ENCODE assay signal across 16 cellular contexts in the genomic region with DNA sequence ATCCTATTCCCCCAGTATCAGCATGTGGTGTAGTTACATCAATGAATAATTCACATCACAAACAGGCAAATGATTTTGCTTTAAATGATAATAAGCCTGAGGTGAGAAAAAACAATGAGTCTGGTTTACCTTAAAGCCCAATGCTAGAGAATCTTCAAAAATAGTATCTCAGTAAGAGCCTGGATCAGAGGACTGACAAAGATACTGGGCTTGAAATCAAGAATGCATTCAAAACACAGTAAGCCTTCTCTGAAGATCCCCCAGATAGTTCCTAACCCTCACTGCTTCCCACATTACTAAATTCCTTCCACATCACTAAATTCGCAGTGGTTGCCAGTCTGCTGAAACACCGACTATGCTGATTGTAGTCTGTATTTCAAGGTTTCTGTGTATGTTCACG.
DNase-seq lines count a peak whose midpoint lies in the region; ATAC-seq, FAIRE-seq and TF ChIP-seq lines count a peak whose summit lies in the region.
"Had no signal": no experiment of that assay in that cellular context is flagged by ENCODE, and none has a peak within 500 bp of the region (broad histone marks: within the 10 kb centered on the region; RNA-seq: fewer than 3 reads in every experiment).

No MANE protein-coding gene starts in this region.

- H2BK12ac ChIP-seq in H9 (ENCODE audit: insufficient read length, low read depth, low read length) (no peak overlapping the region), H1 (ENCODE audit: low read depth, low read length) (no peak overlapping the region)

- no peaks in the 10 kb centered on the region for H3K36me3 ChIP-seq in H1 (ENCODE audit: control insufficient read depth in 2 of 4, insufficient read depth in 4 of 4, low read length in 3 of 4)
- no peaks in the 10 kb centered on the region for H3K36me3 ChIP-seq in body of pancreas (replicated peaks in 1 of 2; ENCODE audit: insufficient read depth in 1 of 2, low read depth in 2 of 2)

- TF ChIP-seq POLR2A in H1 (IDR thresholded peaks at IDR 0.05; ENCODE audit: control extremely low read depth in 1 of 2, low read depth in 2 of 2, low read length in 2 of 2) (no peak), body of pancreas (IDR thresholded peaks at IDR 0.05) (no peak)

- no peak overlapping the region for H2AK5ac ChIP-seq in H9 (ENCODE audit: insufficient read length, low read length)
- H2AK5ac ChIP-seq in H1 (ENCODE audit: low read depth, low read length), result no peak overlapping the region

- no peaks in the 10 kb centered on the region for H3K79me1 ChIP-seq in H9 (ENCODE audit: insufficient read depth, low read depth, low read length, poor library complexity, severe bottlenecking)
- no peaks in the 10 kb centered on the region for H3K79me1 ChIP-seq in H1 (ENCODE audit: low read depth, low read length)

- TF ChIP-seq CTCF in H9 (conservative IDR thresholded peaks at IDR 0.05) (no peak), H1 (IDR thresholded peaks at IDR 0.05; ENCODE audit: control extremely low read depth in 1 of 3, insufficient read depth in 1 of 3, low read depth in 1 of 3, low read length in 3 of 3) (no peak), body of pancreas (IDR thresholded peaks at IDR 0.05) (no peak)

- H3K14ac ChIP-seq in H9 (ENCODE audit: insufficient read depth, low read length) (no peak overlapping the region), H1 (ENCODE audit: insufficient read length) (no peak overlapping the region)

- H3K4me1 ChIP-seq in H9 (ENCODE audit: insufficient read depth, low read length) (peaks cover 2% of the 10 kb centered on the region; the same call in 1 of the 2 replicates), H1 (replicated peaks in 1 of 4; ENCODE audit: control insufficient read depth in 3 of 4, insufficient read depth in 4 of 4, low read length in 3 of 4) (peaks cover 0 to 9% (median under 1%) of the 10 kb centered on the region in 4 experiments; a peak in 2 of 7 replicates), body of pancreas (no peaks in the 10 kb centered on the region)

- no peak overlapping the region for H2AFZ ChIP-seq in H9 (ENCODE audit: low read length)
- H2AFZ ChIP-seq in H1 (ENCODE audit: low read length), result no peak overlapping the region

- TF ChIP-seq RAD21 in H1 (IDR thresholded peaks at IDR 0.05 in 1 of 2, conservative IDR thresholded peaks at IDR 0.05 in 1 of 2; ENCODE audit: low read depth in 2 of 2, low read length in 2 of 2), result no peak

- no peak overlapping the region for H4K8ac ChIP-seq in H9 (replicated peaks; ENCODE audit: insufficient read length, low read depth, low read length)
- no peak overlapping the region for H4K8ac ChIP-seq in H1 (ENCODE audit: extremely low read depth, insufficient read depth, low read length)

- H3T11ph ChIP-seq in H9 (ENCODE audit: low read length), result no peak overlapping the region

- no peaks in the 10 kb centered on the region for H3K9me3 Mint-ChIP-seq in H9
- H3K9me3 Mint-ChIP-seq: CD4-positive, alpha-beta T cell had no signal

- TF ChIP-seq EP300 in H1 (IDR thresholded peaks at IDR 0.05; ENCODE audit: borderline replicate concordance in 1 of 2, low read depth in 2 of 2, low read length in 2 of 2), result no peak

- H3K27ac ChIP-seq in H9 (ENCODE audit: insufficient read length, low read depth, low read length) (no peak overlapping the region), H1 (ENCODE audit: low read depth, low read length) (no peak overlapping the region), body of pancreas (no peak overlapping the region)

- peak overlapping the region in 1 of 4 experiments; percentile 22; a peak in 2 of 8 replicates for H3K4me3 ChIP-seq in H1 (ENCODE audit: extremely low read depth in 1 of 4, insufficient read depth in 2 of 4, low read depth in 3 of 4, low read length in 4 of 4)
- no peak overlapping the region for H3K4me3 ChIP-seq in body of pancreas
- H3K4me3 ChIP-seq: K562 had no signal

- WGBS in H9 (ENCODE audit: extremely low coverage, insufficient read length, low lambda C conversion rate), result no CpG with 5 or more reads among the region's 3 CpGs
- 36% methylated on average over 3 of the region's 3 CpGs; no CpG with 5 or more reads in 1 of the 2 experiments for WGBS in H1 (ENCODE audit: extremely low coverage in 1 of 2, insufficient coverage in 1 of 2, insufficient read length in 1 of 2, insufficient replicate concordance in 2 of 2, low coverage in 1 of 2, low lambda C conversion rate in 2 of 2, missing lambda C conversion rate in 1 of 2), 2 experiments
- WGBS in body of pancreas, 2 donors, result 29 to 45% methylated on average over 3 of the region's 3 CpGs

- H3K23me2 ChIP-seq in H9 (ENCODE audit: insufficient read length, low read depth, low read length, poor library complexity, severe bottlenecking) (no peaks in the 10 kb centered on the region), H1 (ENCODE audit: low read depth, low read length) (no peaks in the 10 kb centered on the region)

- H4K91ac ChIP-seq in H9 (ENCODE audit: insufficient read length, low read depth, low read length) (no peak overlapping the region), H1 (replicated peaks; ENCODE audit: insufficient read length, low read length) (no peak overlapping the region)

- FAIRE-seq in H1 (lab: Jason Lieb, UNC), result peak; percentile 78
- FAIRE-seq: A204.1, GM12891, HTR-8/SVneo, K562 had no signal

- POLR2A ChIA-PET in H1 (lab: Charles Lee; ENCODE audit: partially characterized antibody), result no interaction called here

- H3K9me3 ChIP-seq in H9 (ENCODE audit: control insufficient read depth, low read depth, low read length) (no peaks in the 10 kb centered on the region), H1 (ENCODE audit: insufficient read depth in 2 of 2, low read depth in 1 of 2, low read length in 1 of 2) (no peaks in the 10 kb centered on the region), body of pancreas (no peaks in the 10 kb centered on the region)

- H3K27me3 Mint-ChIP-seq in H9 (ENCODE audit: low read depth), result peaks cover 9% of the 10 kb centered on the region
- H3K27me3 Mint-ChIP-seq: B cell had no signal

- H3K36me3 Mint-ChIP-seq in H9 (ENCODE audit: insufficient read depth in 1 of 3, low read depth in 3 of 3), result no peaks in the 10 kb centered on the region

- H3K23ac ChIP-seq in H9 (ENCODE audit: insufficient read length, low read depth, low read length), result no peak overlapping the region
- H3K23ac ChIP-seq in H1 (ENCODE audit: insufficient read length), result no peak overlapping the region

- H2BK5ac ChIP-seq in H9 (ENCODE audit: insufficient read length, low read length), result no peak overlapping the region
- H2BK5ac ChIP-seq in H1 (ENCODE audit: low read depth, low read length), result no peak overlapping the region

- H3K4me2 ChIP-seq in H9 (ENCODE audit: insufficient read depth, insufficient read length, low read length), result peak overlapping the region; percentile 47
- H3K4me2 ChIP-seq in H1 (ENCODE audit: insufficient read depth in 1 of 2, low read depth in 2 of 2, low read length in 2 of 2), result peak overlapping the region; percentile 14 to 49; a peak in 1 of 4 replicates

- H2BK20ac ChIP-seq in H9 (ENCODE audit: low read depth, low read length, poor library complexity, severe bottlenecking) (no peak overlapping the region), H1 (ENCODE audit: low read length) (no peak overlapping the region)

- H4K5ac ChIP-seq in H9 (ENCODE audit: insufficient read length, low read depth, low read length) (no peak overlapping the region), H1 (ENCODE audit: insufficient read length, low read depth, low read length) (no peak overlapping the region)

- CTCF ChIA-PET in H1 (lab: Charles Lee; ENCODE audit: partially characterized antibody), result no interaction called here

- H3K79me2 ChIP-seq in H9 (ENCODE audit: insufficient read depth, low read length) (no peaks in the 10 kb centered on the region), H1 (ENCODE audit: control insufficient read depth in 1 of 2, insufficient read depth in 2 of 2, low read length in 2 of 2) (no peaks in the 10 kb centered on the region)

- intact Hi-C loops in sciatic nerve (cut with DNase I), result no loop called here
- intact Hi-C loops in body of pancreas (cut with DNase I), result no loop called here

- H2BK15ac ChIP-seq in H9 (ENCODE audit: low read depth, low read length) (no peak overlapping the region), H1 (ENCODE audit: low read length) (no peak overlapping the region)

- peak overlapping the region in 1 of 2 experiments; percentile 8; a peak in 1 of 5 replicates for H3K4me3 Mint-ChIP-seq in H9
- H3K4me3 Mint-ChIP-seq: B cell; CD4-positive, alpha-beta T cell had no signal

- H3K27ac Mint-ChIP-seq in H9, result peak overlapping the region in 2 of 3 experiments; percentile 60 to 84; a peak in 2 of 7 replicates
- H3K27ac Mint-ChIP-seq: B cell; CD4-positive, alpha-beta T cell had no signal

- DNase-seq in H9, result no peak
- no peak for DNase-seq in H1 (ENCODE audit: low read depth in 1 of 2, low spot score in 2 of 2)
- peak; percentile 27 for DNase-seq in iPS-NIHi11 (ENCODE audit: low spot score)
- DNase-seq in sciatic nerve (ENCODE audit: low spot score), result no peak
- no peak for DNase-seq in DMS 273 (lab: John Stamatoyannopoulos, UW; ENCODE audit: unreplicated experiment)
- DNase-seq in body of pancreas, result no peak
- DNase-seq: C1 segment of cervical spinal cord; Calu3; CD4-positive, alpha-beta T cell; DMS79 had no signal

- peaks cover 19 to 26% of the 10 kb centered on the region in 2 experiments for H3K4me1 Mint-ChIP-seq in H9
- H3K4me1 Mint-ChIP-seq: B cell had no signal

- ATAC-seq in sciatic nerve, result peak; percentile 86
- ATAC-seq in body of pancreas, result no peak
- ATAC-seq in HG03280 (IDR thresholded peaks at IDR 0.05; ENCODE audit: unreplicated experiment), result no peak
- ATAC-seq: K562 had no signal

- H3K18ac ChIP-seq in H9 (ENCODE audit: insufficient read length, low read depth, low read length) (no peak overlapping the region), H1 (ENCODE audit: extremely low read depth, low read length) (no peak overlapping the region)

- H3K4ac ChIP-seq in H9 (ENCODE audit: low read depth, low read length), result no peak overlapping the region
- H3K4ac ChIP-seq in H1 (replicated peaks; ENCODE audit: insufficient read length, low read depth, low read length), result no peak overlapping the region

- H4K20me1 ChIP-seq in H9 (ENCODE audit: control insufficient read depth, insufficient read depth, insufficient read length), result no peaks in the 10 kb centered on the region
- no peaks in the 10 kb centered on the region for H4K20me1 ChIP-seq in H1 (replicated peaks in 1 of 2; ENCODE audit: control insufficient read depth in 1 of 2, insufficient read depth in 2 of 2, low read length in 2 of 2)

- no peak overlapping the region for H3K56ac ChIP-seq in H9 (ENCODE audit: insufficient read length, low read depth, low read length)
- no peak overlapping the region for H3K56ac ChIP-seq in H1 (replicated peaks; ENCODE audit: insufficient read length, low read depth, low read length)

- H3K27me3 ChIP-seq in H9 (ENCODE audit: insufficient read depth, low read length) (peaks cover 4% of the 10 kb centered on the region; the same call in 1 of the 2 replicates), H1 (replicated peaks in 1 of 4; ENCODE audit: control insufficient read depth in 3 of 4, extremely low read depth in 1 of 4, insufficient read depth in 3 of 4, low read length in 3 of 4) (peaks cover 0 to 3% (median 1%) of the 10 kb centered on the region in 4 experiments; a peak in 2 of 7 replicates), body of pancreas (no peaks in the 10 kb centered on the region)

- H3K9ac ChIP-seq in H9 (ENCODE audit: extremely low read depth, insufficient read length, low read length), result no peak overlapping the region
- no peak overlapping the region for H3K9ac ChIP-seq in H1 (replicated peaks in 1 of 4; ENCODE audit: extremely low read depth in 1 of 4, low read depth in 3 of 4, low read length in 3 of 4)

- H2BK120ac ChIP-seq in H9 (ENCODE audit: low read depth, low read length, poor library complexity, severe bottlenecking), result no peak overlapping the region
- no peak overlapping the region for H2BK120ac ChIP-seq in H1 (replicated peaks; ENCODE audit: low read depth, low read length)
